ENCODE assay signal across 8 cellular contexts in genomic region chr14:102568115-102568614, GRCh38. TPM values are rescaled to one million over a fixed set of nuclear protein-coding genes. Genes with fewer than 3 reads are reported as not detected.
DNase-seq lines count a peak whose midpoint lies in the region; ATAC-seq and TF ChIP-seq lines count a peak whose summit lies in the region.

No MANE protein-coding gene starts in this region.

- DNase-seq in CD4-positive, alpha-beta memory T cell, result peak in 4 of 5 donors; percentile 17 to 44 (median 34)
- peak in 1 of 2 donors; percentile 57 for DNase-seq in activated naive CD4-positive, alpha-beta T cell treated with anti-CD3 and anti-CD28 coated beads, Interleukin-2, amount 50 U/mL, for 72 hours (ENCODE audit: low spot score in 2 of 2)
- no peak for DNase-seq in natural killer cell treated with Interleukin-12 subunit alpha and Interleukin-12 subunit beta and Interleukin-15 and Interleukin-18, amount 100 ng/mL, for 72 hours (ENCODE audit: low spot score)
- DNase-seq in head of caudate nucleus (no peak), NCI-H345 (lab: John Stamatoyannopoulos, UW) (no peak)

- H3K4me3 ChIP-seq in CD4-positive, alpha-beta memory T cell (ENCODE audit: low read length in 2 of 2), result peak overlapping the region in 1 of 2 donors; percentile 42
- peak overlapping the region; percentile 46; the same call in 1 of the 2 replicates for H3K4me3 ChIP-seq in OCI-LY3 (ENCODE audit: low read length)

- H3K36me3 ChIP-seq in CD4-positive, alpha-beta memory T cell (ENCODE audit: insufficient read depth, low read length), result no peaks in the 10 kb centered on the region
- no peaks in the 10 kb centered on the region for H3K36me3 ChIP-seq in OCI-LY3 (replicated peaks; ENCODE audit: low read depth, low read length)

- no peak overlapping the region for H3K9ac ChIP-seq in OCI-LY3 (ENCODE audit: low read length)

- no peaks in the 10 kb centered on the region for H3K27me3 Mint-ChIP-seq in CD4-positive, alpha-beta memory T cell
- no peaks in the 10 kb centered on the region for H3K27me3 Mint-ChIP-seq in natural killer cell treated with Interleukin-12 subunit alpha and Interleukin-12 subunit beta and Interleukin-15 and Interleukin-18, amount 100 ng/mL, for 72 hours

- H2AFZ ChIP-seq in OCI-LY3 (ENCODE audit: low read depth, low read length), result peak overlapping the region; percentile 54; the same call in 1 of the 2 replicates

- no peak for TF ChIP-seq CTCF in OCI-LY3 (IDR thresholded peaks at IDR 0.05; ENCODE audit: low read depth, low read length)

- no peaks in the 10 kb centered on the region for H3K9me3 ChIP-seq in CD4-positive, alpha-beta memory T cell (ENCODE audit: control insufficient read depth in 1 of 2, low read length in 2 of 2)
- H3K9me3 ChIP-seq in OCI-LY3 (ENCODE audit: insufficient read depth, low read length), result no peaks in the 10 kb centered on the region

- peak overlapping the region; percentile 56 for H3K4me2 ChIP-seq in OCI-LY3 (ENCODE audit: low read length)

- peaks cover 13% of the 10 kb centered on the region for H3K4me1 ChIP-seq in CD4-positive, alpha-beta memory T cell (ENCODE audit: insufficient read depth, low read length)
- peaks cover 22% of the 10 kb centered on the region for H3K4me1 ChIP-seq in OCI-LY3 (ENCODE audit: low read length)

- POLR2A ChIA-PET in CD4-positive, alpha-beta memory T cell (lab: Charles Lee; ENCODE audit: partially characterized antibody), result interaction anchor here (1.1 to 2.0 kb wide), 2 partner anchors 23 to 25 kb away, joined by 3 to 10 read pairs; no protein-coding TSS in a partner anchor

- no peaks in the 10 kb centered on the region for H4K20me1 ChIP-seq in OCI-LY3 (ENCODE audit: insufficient read depth, low read length)

- H3K27me3 ChIP-seq in CD4-positive, alpha-beta memory T cell (ENCODE audit: insufficient read depth, low read length), result no peaks in the 10 kb centered on the region
- peaks cover 8% of the 10 kb centered on the region; the same call in 1 of the 2 replicates for H3K27me3 ChIP-seq in OCI-LY3 (ENCODE audit: low read depth, low read length)

- H3K36me3 Mint-ChIP-seq in CD4-positive, alpha-beta memory T cell, result no peaks in the 10 kb centered on the region
- H3K36me3 Mint-ChIP-seq in activated naive CD4-positive, alpha-beta T cell treated with anti-CD3 and anti-CD28 coated beads, Interleukin-2, amount 50 U/mL, for 72 hours, result no peaks in the 10 kb centered on the region
- H3K36me3 Mint-ChIP-seq in natural killer cell treated with Interleukin-12 subunit alpha and Interleukin-12 subunit beta and Interleukin-15 and Interleukin-18, amount 100 ng/mL, for 72 hours, result no peaks in the 10 kb centered on the region

- no peaks in the 10 kb centered on the region for H3K79me2 ChIP-seq in OCI-LY3 (ENCODE audit: low read length)

- H3K27ac Mint-ChIP-seq in CD4-positive, alpha-beta memory T cell, result peak overlapping the region; percentile 45 to 91 (median 78)
- H3K27ac Mint-ChIP-seq in activated naive CD4-positive, alpha-beta T cell treated with anti-CD3 and anti-CD28 coated beads, Interleukin-2, amount 50 U/mL, for 72 hours, result peak overlapping the region; percentile 48 to 96
- H3K27ac Mint-ChIP-seq in natural killer cell treated with Interleukin-12 subunit alpha and Interleukin-12 subunit beta and Interleukin-15 and Interleukin-18, amount 100 ng/mL, for 72 hours, result peak overlapping the region; percentile 68 to 70

- peak overlapping the region; percentile 36 to 89 (median 74) for H3K4me3 Mint-ChIP-seq in CD4-positive, alpha-beta memory T cell
- H3K4me3 Mint-ChIP-seq in natural killer cell treated with Interleukin-12 subunit alpha and Interleukin-12 subunit beta and Interleukin-15 and Interleukin-18, amount 100 ng/mL, for 72 hours, result peak overlapping the region; percentile 65

- peaks cover 3 to 17% (median 9%) of the 10 kb centered on the region in 4 donors for H3K4me1 Mint-ChIP-seq in CD4-positive, alpha-beta memory T cell
- peaks cover 14 to 16% of the 10 kb centered on the region in 2 donors for H3K4me1 Mint-ChIP-seq in natural killer cell treated with Interleukin-12 subunit alpha and Interleukin-12 subunit beta and Interleukin-15 and Interleukin-18, amount 100 ng/mL, for 72 hours (ENCODE audit: low read depth in 2 of 2)

- intact Hi-C loops in CD4-positive, alpha-beta memory T cell (cut with micrococcal nuclease), result loop anchor here (2.0 kb wide), 1 partner anchor 25 kb away; the partner anchor contains the start of gene RCOR1
- intact Hi-C loops in head of caudate nucleus (cut with DNase I), result no loop called here

- CTCF ChIA-PET in CD4-positive, alpha-beta memory T cell (lab: Charles Lee; ENCODE audit: partially characterized antibody), result interaction anchor here (1.3 kb wide), 1 partner anchor 130 kb away, joined by 3 read pairs; no protein-coding TSS in a partner anchor

- no peaks in the 10 kb centered on the region for H3K9me3 Mint-ChIP-seq in CD4-positive, alpha-beta memory T cell
- H3K9me3 Mint-ChIP-seq in activated naive CD4-positive, alpha-beta T cell treated with anti-CD3 and anti-CD28 coated beads, Interleukin-2, amount 50 U/mL, for 72 hours, result no peaks in the 10 kb centered on the region
- no peaks in the 10 kb centered on the region for H3K9me3 Mint-ChIP-seq in natural killer cell treated with Interleukin-12 subunit alpha and Interleukin-12 subunit beta and Interleukin-15 and Interleukin-18, amount 100 ng/mL, for 72 hours

- peak; percentile 22 to 79 for ATAC-seq in activated naive CD4-positive, alpha-beta T cell treated with anti-CD3 and anti-CD28 coated beads, Interleukin-2, amount 50 U/mL, for 72 hours
- peak; percentile 63 to 71 for ATAC-seq in natural killer cell treated with Interleukin-12 subunit alpha and Interleukin-12 subunit beta and Interleukin-15 and Interleukin-18, amount 100 ng/mL, for 72 hours
- ATAC-seq in GM18909 (IDR thresholded peaks at IDR 0.05; ENCODE audit: poor library complexity, unreplicated experiment) (no peak), GM18870 (IDR thresholded peaks at IDR 0.05; ENCODE audit: unreplicated experiment) (no peak)

- no peak overlapping the region for H3K27ac ChIP-seq in CD4-positive, alpha-beta memory T cell (ENCODE audit: low read depth, low read length)
- H3K27ac ChIP-seq in OCI-LY3 (ENCODE audit: low read length), result no peak overlapping the region

RNA-seq across cellular contexts. Expression of gene RCOR1, which starts 24.3 kb away (rescaled TPM):
- total RNA-seq in CD4-positive, alpha-beta memory T cell, result 10 to 100 TPM; 19.4 to 21.5 TPM
- 1 to 10 TPM in 1 of 2 donors, under 1 TPM in 1; 0.09 to 1.1 TPM for polyA plus RNA-seq in CD4-positive, alpha-beta memory T cell
- 10 to 100 TPM; 22.6 to 23.7 TPM for total RNA-seq in activated naive CD4-positive, alpha-beta T cell treated with anti-CD3 and anti-CD28 coated beads, Interleukin-2, amount 50 U/mL, for 72 hours
- total RNA-seq in natural killer cell treated with Interleukin-12 subunit alpha and Interleukin-12 subunit beta and Interleukin-15 and Interleukin-18, amount 100 ng/mL, for 72 hours, result 10 to 100 TPM; 17.1 to 17.5 TPM

RNA-seq across cellular contexts. Expression of gene ANKRD9, which starts 58.6 kb away (rescaled TPM):
- 1 to 10 TPM; 1.8 to 2.5 TPM for total RNA-seq in CD4-positive, alpha-beta memory T cell
- polyA plus RNA-seq in CD4-positive, alpha-beta memory T cell, result under 1 TPM in 1 of 2 donors, not detected in 1; 0.69 TPM
- total RNA-seq in activated naive CD4-positive, alpha-beta T cell treated with anti-CD3 and anti-CD28 coated beads, Interleukin-2, amount 50 U/mL, for 72 hours, result 10 to 100 TPM in 1 of 2 donors, 1 to 10 TPM in 1; 5.2 to 15.8 TPM
- total RNA-seq in natural killer cell treated with Interleukin-12 subunit alpha and Interleukin-12 subunit beta and Interleukin-15 and Interleukin-18, amount 100 ng/mL, for 72 hours, result 10 to 100 TPM in 1 of 2 donors, 1 to 10 TPM in 1; 7.9 to 12.7 TPM

Comparison
In these comparisons a context has a peak if more than half of its experiments do, and no peak if none do; other contexts are left out.
1. DNase-seq: peak in CD4-positive, alpha-beta memory T cell (4 of 5); none in natural killer cell treated with Interleukin-12 subunit alpha and Interleukin-12 subunit beta and Interleukin-15 and Interleukin-18, amount 100 ng/mL, for 72 hours (single experiment), head of caudate nucleus (0 of 42) and NCI-H345 (single experiment).
2. ATAC-seq: peak in activated naive CD4-positive, alpha-beta T cell treated with anti-CD3 and anti-CD28 coated beads, Interleukin-2, amount 50 U/mL, for 72 hours (2 of 2) and natural killer cell treated with Interleukin-12 subunit alpha and Interleukin-12 subunit beta and Interleukin-15 and Interleukin-18, amount 100 ng/mL, for 72 hours (2 of 2); none in GM18909 (single experiment) and GM18870 (single experiment).
3. Peak in every context shown above with its lines, with median percentiles within 50 percentile points of each other: H3K27ac Mint-ChIP-seq.